ENCODE assay signal across 18 cellular contexts in the genomic region with DNA sequence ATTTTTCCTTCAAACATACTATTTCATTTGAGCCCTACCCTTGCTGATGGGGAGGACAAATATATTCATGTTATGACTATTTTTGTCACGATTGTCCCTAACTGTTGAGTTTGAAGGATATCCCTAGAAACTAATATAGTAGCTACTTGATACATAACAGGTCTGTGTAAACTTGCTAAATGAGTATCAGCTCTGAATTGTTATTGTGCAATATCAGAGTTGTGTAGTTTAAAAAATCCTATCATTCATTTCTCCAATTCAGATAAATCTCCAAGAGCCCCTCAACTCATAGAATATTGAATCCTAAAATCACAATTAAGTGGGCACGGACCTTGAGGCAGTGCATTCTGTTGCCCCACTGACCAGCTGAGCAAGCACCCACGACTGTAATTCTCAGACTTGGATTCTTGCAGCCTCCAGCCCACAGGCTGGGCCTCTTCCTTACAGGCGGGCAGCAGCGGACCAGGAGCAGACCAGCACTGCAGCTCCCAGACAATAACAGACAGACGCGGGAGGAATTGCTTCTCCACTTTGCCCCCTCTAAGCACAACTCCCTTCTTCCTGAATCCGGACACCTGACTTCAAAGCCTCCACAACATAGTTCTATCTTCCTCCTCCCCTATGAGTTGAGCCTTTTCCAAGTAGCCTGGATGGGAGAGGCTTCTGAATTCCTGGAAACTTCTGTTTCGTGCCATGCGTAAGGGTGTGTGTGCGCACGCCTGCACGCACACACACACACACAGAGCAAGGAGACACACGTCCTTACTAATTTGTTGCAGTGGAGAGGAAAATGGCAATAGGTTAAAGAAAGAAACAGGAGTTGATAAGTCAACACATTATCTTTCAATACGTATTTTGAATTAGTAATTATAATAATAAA.
DNase-seq lines count a peak whose midpoint lies in the region; ATAC-seq, FAIRE-seq and TF ChIP-seq lines count a peak whose summit lies in the region.
"Had no signal": no experiment of that assay in that cellular context is flagged by ENCODE, and none has a peak within 500 bp of the region (broad histone marks: within the 10 kb centered on the region; RNA-seq: fewer than 3 reads in every experiment).

No MANE protein-coding gene starts in this region.

- no peak for TF ChIP-seq CTCF in H1 (IDR thresholded peaks at IDR 0.05; ENCODE audit: control extremely low read depth in 1 of 3, insufficient read depth in 1 of 3, low read depth in 1 of 3, low read length in 3 of 3)

- H3K27me3 ChIP-seq in H1 (replicated peaks in 1 of 4; ENCODE audit: control insufficient read depth in 3 of 4, extremely low read depth in 1 of 4, insufficient read depth in 3 of 4, low read length in 3 of 4): no peaks in the 10 kb centered on the region

- no peak for DNase-seq in H54 (ENCODE audit: insufficient read length, low spot score)
- DNase-seq in H1 (ENCODE audit: low read depth in 1 of 2, low spot score in 2 of 2): no peak
- peak; percentile 4 for DNase-seq in kidney glomerular epithelial cell (lab: John Stamatoyannopoulos, UW)
- peak; percentile 59 for DNase-seq in retina
- DNase-seq in DMS153 treated with DMSO at 0.1 percent for 48 hours (lab: John Stamatoyannopoulos, UW; ENCODE audit: unreplicated experiment): no peak
- DNase-seq: ACHN, DND-41, HCEC 1CT, NCI-H1092 treated with DMSO at 0.1 percent for 48 hours, NCI-H1694, NCI-H2081 treated with DMSO at 0.1 percent for 48 hours, NCI-H748 treated with DMSO at 0.1 percent for 48 hours, SIG-M5 had no signal

- H3K56ac ChIP-seq in H1 (replicated peaks; ENCODE audit: insufficient read length, low read depth, low read length): no peak overlapping the region

- no peak for ATAC-seq in HG03097 (IDR thresholded peaks at IDR 0.05; ENCODE audit: low FRiP score, unreplicated experiment)
- no peak for ATAC-seq in GM18517 (IDR thresholded peaks at IDR 0.05; ENCODE audit: unreplicated experiment)
- ATAC-seq: SK-N-SH treated with all-trans-retinoic acid at 6 μM for 48 hours had no signal

- 0 out of 2 replicates have a peak overlapping the region, but pooled peaks have one; percentile 51 for H2AFZ ChIP-seq in H1 (ENCODE audit: low read length)

- CTCF ChIA-PET in H1 (lab: Charles Lee; ENCODE audit: partially characterized antibody): interaction anchor here (1.0 to 1.7 kb wide), 3 partner anchors 9 to 33 kb away, joined by 3 to 6 read pairs (median 3); no protein-coding TSS in a partner anchor

- no peak for TF ChIP-seq POLR2A in H54 (IDR thresholded peaks at IDR 0.05; ENCODE audit: low read depth, low read length)
- no peak for TF ChIP-seq POLR2A in H1 (IDR thresholded peaks at IDR 0.05; ENCODE audit: control extremely low read depth in 1 of 2, low read depth in 2 of 2, low read length in 2 of 2)

- H2BK20ac ChIP-seq in H1 (ENCODE audit: low read length): 0 out of 2 replicates have a peak overlapping the region, but pooled peaks have one; percentile 69

- no peak overlapping the region for H2AK5ac ChIP-seq in H1 (ENCODE audit: low read depth, low read length)

- no peaks in the 10 kb centered on the region for H3K79me2 ChIP-seq in H1 (ENCODE audit: control insufficient read depth in 1 of 2, insufficient read depth in 2 of 2, low read length in 2 of 2)

- no peak overlapping the region for H3K4me2 ChIP-seq in H1 (ENCODE audit: insufficient read depth in 1 of 2, low read depth in 2 of 2, low read length in 2 of 2)

- no peak overlapping the region for H3K18ac ChIP-seq in H1 (ENCODE audit: extremely low read depth, low read length)

- H2BK12ac ChIP-seq in H1 (ENCODE audit: low read depth, low read length): no peak overlapping the region

- POLR2A ChIA-PET in H1 (lab: Charles Lee; ENCODE audit: partially characterized antibody): no interaction called here

- no peak overlapping the region for H3K4ac ChIP-seq in H1 (replicated peaks; ENCODE audit: insufficient read length, low read depth, low read length)

- no peak overlapping the region for H3K14ac ChIP-seq in H1 (ENCODE audit: insufficient read length)

- TF ChIP-seq EP300 in H1 (IDR thresholded peaks at IDR 0.05; ENCODE audit: borderline replicate concordance in 1 of 2, low read depth in 2 of 2, low read length in 2 of 2): no peak

- 90% methylated on average over 15 of the region's 15 CpGs; no CpG with 5 or more reads in 1 of the 2 experiments for WGBS in H1 (ENCODE audit: extremely low coverage in 1 of 2, insufficient coverage in 1 of 2, insufficient read length in 1 of 2, insufficient replicate concordance in 2 of 2, low coverage in 1 of 2, low lambda C conversion rate in 2 of 2, missing lambda C conversion rate in 1 of 2), 2 experiments

- no peak for TF ChIP-seq RAD21 in H1 (IDR thresholded peaks at IDR 0.05 in 1 of 2, conservative IDR thresholded peaks at IDR 0.05 in 1 of 2; ENCODE audit: low read depth in 2 of 2, low read length in 2 of 2)

- no peak overlapping the region for H2BK15ac ChIP-seq in H1 (ENCODE audit: low read length)

- H3K23me2 ChIP-seq in H1 (ENCODE audit: low read depth, low read length): no peaks in the 10 kb centered on the region

- H3K4me3 ChIP-seq in H1 (ENCODE audit: extremely low read depth in 1 of 4, insufficient read depth in 2 of 4, low read depth in 3 of 4, low read length in 4 of 4): no peak overlapping the region

- no peak overlapping the region for H3K9ac ChIP-seq in H1 (replicated peaks in 1 of 4; ENCODE audit: extremely low read depth in 1 of 4, low read depth in 3 of 4, low read length in 3 of 4)

- peak overlapping the region; percentile 24 for H2BK120ac ChIP-seq in H1 (replicated peaks; ENCODE audit: low read depth, low read length)

- H3K9me3 ChIP-seq in H1 (ENCODE audit: insufficient read depth in 2 of 2, low read depth in 1 of 2, low read length in 1 of 2): no peaks in the 10 kb centered on the region

- H4K91ac ChIP-seq in H1 (replicated peaks; ENCODE audit: insufficient read length, low read length): no peak overlapping the region

- H3K27ac ChIP-seq in H1 (ENCODE audit: low read depth, low read length): no peak overlapping the region
- H3K27ac ChIP-seq: C4-2B had no signal

- H4K20me1 ChIP-seq in H1 (replicated peaks in 1 of 2; ENCODE audit: control insufficient read depth in 1 of 2, insufficient read depth in 2 of 2, low read length in 2 of 2): no peaks in the 10 kb centered on the region

- peak; percentile 15 for FAIRE-seq in H54 (lab: Jason Lieb, UNC)
- no peak for FAIRE-seq in H1 (lab: Jason Lieb, UNC)
- FAIRE-seq: G401.6 had no signal

- H3K4me1 ChIP-seq in H1 (replicated peaks in 1 of 4; ENCODE audit: control insufficient read depth in 3 of 4, insufficient read depth in 4 of 4, low read length in 3 of 4): peaks cover 0 to 5% (median 2%) of the 10 kb centered on the region in 4 experiments; a peak in 3 of 7 replicates

- no peak overlapping the region for H2BK5ac ChIP-seq in H1 (ENCODE audit: low read depth, low read length)

- H3K36me3 ChIP-seq in H1 (ENCODE audit: control insufficient read depth in 2 of 4, insufficient read depth in 4 of 4, low read length in 3 of 4): no peaks in the 10 kb centered on the region

- H3K23ac ChIP-seq in H1 (ENCODE audit: insufficient read length): no peak overlapping the region

- no peaks in the 10 kb centered on the region for H3K79me1 ChIP-seq in H1 (ENCODE audit: low read depth, low read length)

- no peak overlapping the region; the same call in 1 of the 2 replicates for H4K8ac ChIP-seq in H1 (ENCODE audit: extremely low read depth, insufficient read depth, low read length)

- no peak overlapping the region for H4K5ac ChIP-seq in H1 (ENCODE audit: insufficient read length, low read depth, low read length)

TF ChIP-seq in H1, 55 proteins besides CTCF, POLR2A, EP300 and RAD21:
- no peak for TF ChIP-seq BRCA1 (IDR thresholded peaks at IDR 0.05; ENCODE audit: low read depth, low read length)

Comparison
In these comparisons a context has a peak if more than half of its experiments do, and no peak if none do; other contexts are left out.
1. DNase-seq: peak in kidney glomerular epithelial cell (single experiment) and retina (single experiment); none in H54 (single experiment), H1 (0 of 2) and DMS153 treated with DMSO at 0.1 percent for 48 hours (single experiment).